In the genomic region with DNA sequence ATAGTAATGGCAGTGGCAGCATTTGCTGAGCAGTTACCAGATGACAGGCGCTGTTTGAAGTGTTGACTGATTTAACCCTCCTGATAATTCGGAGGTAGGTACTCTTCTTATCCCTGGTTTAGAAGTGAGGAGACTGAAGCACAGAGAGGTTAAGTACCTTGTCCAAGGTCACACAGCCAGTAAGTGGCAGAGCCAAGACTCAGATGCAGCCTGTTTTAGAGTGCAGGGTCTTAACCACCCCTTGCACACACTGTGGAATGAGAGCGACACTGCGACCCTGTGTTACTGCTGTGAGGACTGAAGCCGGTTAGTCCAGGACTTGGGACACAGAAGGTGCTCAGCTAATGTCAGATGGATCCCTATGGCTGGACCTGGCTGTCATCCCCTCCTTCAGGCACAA, we compare ENCODE assay signal across 23 cellular contexts. TPM values are rescaled to one million over a fixed set of nuclear protein-coding genes. Genes with fewer than 3 reads are reported as not detected.
DNase-seq lines count a peak whose midpoint lies in the region; ATAC-seq, FAIRE-seq and TF ChIP-seq lines count a peak whose summit lies in the region.
"Had no signal": no experiment of that assay in that cellular context is flagged by ENCODE, and none has a peak within 500 bp of the region (broad histone marks: within the 10 kb centered on the region; RNA-seq: fewer than 3 reads in every experiment).

No MANE protein-coding gene starts in this region.

- TF ChIP-seq CTCF in HepG2 (CRISPR knock-in tag; IDR thresholded peaks at IDR 0.05), result no peak
- TF ChIP-seq CTCF in right lobe of liver (IDR thresholded peaks at IDR 0.05), result no peak
- no peak for TF ChIP-seq CTCF in bronchial epithelial cell (IDR thresholded peaks at IDR 0.05; ENCODE audit: insufficient read depth, low read length, severe bottlenecking)
- no peak for TF ChIP-seq CTCF in neural progenitor cell (IDR thresholded peaks at IDR 0.05)
- no peak for TF ChIP-seq CTCF in breast epithelium (IDR thresholded peaks at IDR 0.05)

- H3K27ac Mint-ChIP-seq in neural progenitor cell, result peak overlapping the region; percentile 42
- H3K27ac Mint-ChIP-seq: B cell; CD4-positive, CD25-positive, alpha-beta regulatory T cell; CD8-positive, alpha-beta memory T cell; GM23338 had no signal

- TF ChIP-seq POLR2A in HepG2 (IDR thresholded peaks at IDR 0.05; ENCODE audit: insufficient read depth in 1 of 2, low read depth in 2 of 2, low read length in 2 of 2) (no peak), right lobe of liver (IDR thresholded peaks at IDR 0.05) (no peak), breast epithelium (IDR thresholded peaks at IDR 0.05) (no peak)

- peaks cover 0 to 8% of the 10 kb centered on the region in 2 experiments; a peak in 3 of 5 replicates for H3K36me3 ChIP-seq in HepG2 (replicated peaks in 1 of 2; ENCODE audit: control insufficient read depth in 1 of 2, insufficient read depth in 2 of 2, low read length in 2 of 2)
- H3K36me3 ChIP-seq in right lobe of liver, result no peaks in the 10 kb centered on the region
- no peaks in the 10 kb centered on the region for H3K36me3 ChIP-seq in bronchial epithelial cell (ENCODE audit: control insufficient read depth, insufficient read depth, low read length)
- no peaks in the 10 kb centered on the region for H3K36me3 ChIP-seq in neural progenitor cell
- no peaks in the 10 kb centered on the region for H3K36me3 ChIP-seq in breast epithelium

- 96% methylated on average over 5 of the region's 5 CpGs for WGBS in HepG2 (ENCODE audit: low lambda C conversion rate)
- 75% methylated on average over 1 of the region's 5 CpGs for WGBS in right lobe of liver (ENCODE audit: insufficient coverage, low coverage, low lambda C conversion rate, missing lambda C conversion rate)

- no peaks in the 10 kb centered on the region for H4K20me1 ChIP-seq in HepG2 (ENCODE audit: insufficient read depth, low read length)
- H4K20me1 ChIP-seq in neural progenitor cell (ENCODE audit: low read depth), result no peaks in the 10 kb centered on the region

- H3K4me1 ChIP-seq in HepG2 (ENCODE audit: insufficient read depth, low read length) (peaks cover 19% of the 10 kb centered on the region), right lobe of liver (no peaks in the 10 kb centered on the region), neural progenitor cell (peaks cover 54% of the 10 kb centered on the region), breast epithelium (peaks cover 0 to 4% of the 10 kb centered on the region in 2 donors)

- H3K27me3 ChIP-seq in HepG2 (ENCODE audit: control insufficient read depth in 1 of 2, insufficient read depth in 2 of 2, low read length in 2 of 2) (no peaks in the 10 kb centered on the region), right lobe of liver (no peaks in the 10 kb centered on the region), bronchial epithelial cell (ENCODE audit: control insufficient read depth, insufficient read depth, low read length) (peaks cover 8% of the 10 kb centered on the region), neural progenitor cell (no peaks in the 10 kb centered on the region), breast epithelium (no peaks in the 10 kb centered on the region)

- CTCF ChIA-PET in HepG2 (lab: Yijun Ruan, JAX; ENCODE audit: low intra/inter-chr PET ratio, low total read pairs), result no interaction called here

- no peak for DNase-seq in HepG2 (ENCODE audit: low spot score)
- no peak for DNase-seq in right lobe of liver
- no peak for DNase-seq in bronchial epithelial cell (ENCODE audit: low read depth)
- DNase-seq in neural progenitor cell (ENCODE audit: low spot score), result no peak
- no peak for DNase-seq in iPS-NIHi7 (ENCODE audit: extremely low spot score)
- DNase-seq in breast epithelium (ENCODE audit: low spot score in 2 of 2), result no peak
- DNase-seq: C1 segment of cervical spinal cord; CD4-positive, CD25-positive, alpha-beta regulatory T cell; CD8-positive, alpha-beta memory T cell; COR-L47; DMS 273 treated with DMSO at 0.1 percent for 48 hours; DMS53; DND-41; EL; H7 had no signal

- H3K9me3 Mint-ChIP-seq in neural progenitor cell, result no peaks in the 10 kb centered on the region
- H3K9me3 Mint-ChIP-seq: CD4-positive, CD25-positive, alpha-beta regulatory T cell; CD8-positive, alpha-beta memory T cell; GM23338 had no signal

- H3K4me3 ChIP-seq in HepG2 (replicated peaks in 1 of 3; ENCODE audit: insufficient read depth in 1 of 3, low read depth in 2 of 3, low read length in 3 of 3) (no peak overlapping the region), right lobe of liver (no peak overlapping the region), bronchial epithelial cell (ENCODE audit: low read depth, low read length) (no peak overlapping the region), neural progenitor cell (no peak overlapping the region), breast epithelium (no peak overlapping the region)
- H3K4me3 ChIP-seq: GM23338 had no signal

- in situ Hi-C loops in HepG2 (cut with HindIII; ENCODE audit: extremely low pct_ligation_motif_present, low pct_unique_long_range_greater_than_20kb), result no loop called here

- no peak overlapping the region for H3K9ac ChIP-seq in HepG2 (ENCODE audit: insufficient read depth, low read depth, low read length)
- no peak overlapping the region for H3K9ac ChIP-seq in neural progenitor cell

- H3K36me3 Mint-ChIP-seq in neural progenitor cell, result no peaks in the 10 kb centered on the region
- H3K36me3 Mint-ChIP-seq: CD4-positive, CD25-positive, alpha-beta regulatory T cell; CD8-positive, alpha-beta memory T cell had no signal

- H3K9me3 ChIP-seq in HepG2 (ENCODE audit: low read length) (no peaks in the 10 kb centered on the region), right lobe of liver (no peaks in the 10 kb centered on the region), neural progenitor cell (ENCODE audit: low read depth) (no peaks in the 10 kb centered on the region), breast epithelium (no peaks in the 10 kb centered on the region)

- TF ChIP-seq RAD21 in HepG2 (CRISPR knock-in tag; IDR thresholded peaks at IDR 0.05), result no peak

- no peak overlapping the region for H3K4me3 Mint-ChIP-seq in neural progenitor cell
- H3K4me3 Mint-ChIP-seq: B cell; CD4-positive, CD25-positive, alpha-beta regulatory T cell; GM23338 had no signal

- H3K79me2 ChIP-seq in HepG2 (ENCODE audit: insufficient read depth, low read length), result peaks cover 5% of the 10 kb centered on the region
- no peaks in the 10 kb centered on the region for H3K79me2 ChIP-seq in neural progenitor cell (ENCODE audit: low read depth)

- H3F3A ChIP-seq in neural progenitor cell (ENCODE audit: low read depth), result peaks cover 18% of the 10 kb centered on the region

- ATAC-seq in HepG2 (no peak), right lobe of liver (no peak), HG03520 (IDR thresholded peaks at IDR 0.05; ENCODE audit: unreplicated experiment) (no peak)
- ATAC-seq: GM23338, HCT116 had no signal

- POLR2A ChIA-PET in HepG2 (lab: Yijun Ruan, JAX), result no interaction called here

- peaks cover 70% of the 10 kb centered on the region for H3K4me1 Mint-ChIP-seq in neural progenitor cell
- H3K4me1 Mint-ChIP-seq: B cell; CD4-positive, CD25-positive, alpha-beta regulatory T cell; CD8-positive, alpha-beta memory T cell had no signal

- no peak overlapping the region for H2AFZ ChIP-seq in HepG2 (ENCODE audit: low read length)
- no peak overlapping the region for H2AFZ ChIP-seq in neural progenitor cell (replicated peaks)
- H2AFZ ChIP-seq: GM23338 had no signal

- TF ChIP-seq EP300 in HepG2 (IDR thresholded peaks at IDR 0.05; ENCODE audit: low read depth in 2 of 2, low read length in 2 of 2) (no peak), HepG2 (CRISPR knock-in tag; IDR thresholded peaks at IDR 0.05; ENCODE audit: borderline replicate concordance) (no peak)

- FAIRE-seq in HepG2 (lab: Jason Lieb, UNC), result no peak
- peak; percentile 97 for FAIRE-seq in bronchial epithelial cell (lab: Jason Lieb, UNC)
- FAIRE-seq: G401.6, GM12891, GM19239 had no signal

- H3K4me2 ChIP-seq in HepG2 (ENCODE audit: low read depth, low read length), result no peak overlapping the region
- H3K4me2 ChIP-seq in neural progenitor cell, result no peak overlapping the region
- H3K4me2 ChIP-seq: GM23338 had no signal

- no TSS peak for BruUV-seq in HepG2 (replicated peaks; lab: Mats Ljungman, UMichigan)

- H3K27me3 Mint-ChIP-seq in neural progenitor cell (ENCODE audit: insufficient read depth, low read depth), result peaks cover 7% of the 10 kb centered on the region
- H3K27me3 Mint-ChIP-seq: CD4-positive, CD25-positive, alpha-beta regulatory T cell had no signal

- H3K27ac ChIP-seq in HepG2 (ENCODE audit: extremely low read length, insufficient read depth, low read length) (no peak overlapping the region), right lobe of liver (no peak overlapping the region), neural progenitor cell (no peak overlapping the region), breast epithelium (no peak overlapping the region)
- H3K27ac ChIP-seq: 22Rv1 had no signal

- intact Hi-C loops in HepG2 (cut with micrococcal nuclease; ENCODE audit: unreplicated experiment) (no loop called here), right lobe of liver (cut with DNase I) (no loop called here), breast epithelium (cut with DNase I; ENCODE audit: low total_unique reads) (no loop called here)

RNA-seq across cellular contexts. Expression of a gene that starts 34.7 kb away (rescaled TPM):
- total RNA-seq in HepG2 (2016; rRNA removed; fragmentation: Illumina TruSeq; extraction: Trizol) (2.3 and 3.9 TPM in 2 replicates), right lobe of liver (1 to 10 TPM in 2 of 6 experiments, under 1 TPM in 4; 0.33 to 5.5 (median 0.79) TPM), bronchial epithelial cell (under 0.01 and 0.13 TPM in 2 replicates), neural progenitor cell (ENCODE audit: low replicate concordance) (1.1 and 4.6 TPM in 2 replicates), breast epithelium (1 to 10 TPM; 2.4 to 4.5 (median 3.3) TPM)
- total RNA-seq in HepG2 (2016; cell fraction: cytosol; rRNA removed; fragmentation: Illumina TruSeq; extraction: Trizol; ENCODE audit: low read depth), result 0.61 and 0.88 TPM in 2 replicates
- total RNA-seq in HepG2 (2016; cell fraction: insoluble cytoplasmic fraction; rRNA removed; fragmentation: Illumina TruSeq; extraction: Trizol), result 2.1 and 3.9 TPM in 2 replicates
- 2.2 and 2.4 TPM in 2 replicates for total RNA-seq in HepG2 (2016; cell fraction: membrane; rRNA removed; fragmentation: Illumina TruSeq; extraction: Trizol)
- total RNA-seq in HepG2 (2016; cell fraction: nucleus; rRNA removed; fragmentation: Illumina TruSeq; extraction: Trizol), result 4.9 and 6.5 TPM in 2 replicates
- polyA plus RNA-seq in HepG2 (2011; rRNA removed), result 2.6 and 3.3 TPM in 2 replicates
- polyA plus RNA-seq in HepG2 (2011; cell fraction: cytosol; rRNA removed), result 1.5 and 2.1 TPM in 2 replicates
- 12.4 and 14.2 TPM in 2 replicates for polyA plus RNA-seq in HepG2 (2011; cell fraction: nucleus; rRNA removed)
- polyA plus RNA-seq in HepG2 (2012), result 2.6 and 5.3 TPM in 2 replicates
- polyA plus RNA-seq in HepG2 (2016; cell fraction: cytosol; fragmentation: Illumina TruSeq; extraction: Trizol; ENCODE audit: low read depth), result 0.45 and 0.67 TPM in 2 replicates
- 2.5 and 3.0 TPM in 2 replicates for polyA plus RNA-seq in HepG2 (2016; cell fraction: insoluble cytoplasmic fraction; fragmentation: Illumina TruSeq; extraction: Trizol; ENCODE audit: low read depth)
- 1.5 and 1.9 TPM in 2 replicates for polyA plus RNA-seq in HepG2 (2016; cell fraction: membrane; fragmentation: Illumina TruSeq; extraction: Trizol; ENCODE audit: low read depth)
- 14.4 and 14.8 TPM in 2 replicates for polyA plus RNA-seq in HepG2 (2016; cell fraction: nucleus; fragmentation: Illumina TruSeq; extraction: Trizol; ENCODE audit: insufficient read depth, low read depth)
- 2.0 and 8.0 TPM in 2 replicates for polyA minus RNA-seq in HepG2 (2011; rRNA and poly(A)+ RNA removed; ENCODE audit: low replicate concordance)
- 2.2 and 3.0 TPM in 2 replicates for polyA minus RNA-seq in HepG2 (2011; cell fraction: cytosol; rRNA and poly(A)+ RNA removed)
- polyA minus RNA-seq in HepG2 (2011; cell fraction: nucleus; rRNA and poly(A)+ RNA removed), result 4.6 TPM in 2 replicates
- total RNA-seq: B cell had no signal
- polyA plus RNA-seq: CD8-positive, alpha-beta memory T cell had no signal

RNA-seq across cellular contexts. Expression of a gene that starts 37.5 kb away (rescaled TPM):
- total RNA-seq in HepG2 (2016; rRNA removed; fragmentation: Illumina TruSeq; extraction: Trizol), result 7.9 and 10.2 TPM in 2 replicates
- 6.6 and 7.4 TPM in 2 replicates for total RNA-seq in HepG2 (2016; cell fraction: cytosol; rRNA removed; fragmentation: Illumina TruSeq; extraction: Trizol; ENCODE audit: low read depth)
- 6.8 and 10.3 TPM in 2 replicates for total RNA-seq in HepG2 (2016; cell fraction: insoluble cytoplasmic fraction; rRNA removed; fragmentation: Illumina TruSeq; extraction: Trizol)
- total RNA-seq in HepG2 (2016; cell fraction: membrane; rRNA removed; fragmentation: Illumina TruSeq; extraction: Trizol), result 8.2 and 8.5 TPM in 2 replicates
- 16.7 and 20.6 TPM in 2 replicates for total RNA-seq in HepG2 (2016; cell fraction: nucleus; rRNA removed; fragmentation: Illumina TruSeq; extraction: Trizol)
- polyA plus RNA-seq in HepG2 (2011; rRNA removed), result 25.9 and 33.2 TPM in 2 replicates
- 17.4 and 19.1 TPM in 2 replicates for polyA plus RNA-seq in HepG2 (2011; cell fraction: cytosol; rRNA removed)
- polyA plus RNA-seq in HepG2 (2011; cell fraction: nucleus; rRNA removed), result 140 and 154 TPM in 2 replicates
- polyA plus RNA-seq in HepG2 (2012), result 27.5 and 41.4 TPM in 2 replicates
- polyA plus RNA-seq in HepG2 (2016; cell fraction: cytosol; fragmentation: Illumina TruSeq; extraction: Trizol; ENCODE audit: low read depth), result 1.8 and 2.1 TPM in 2 replicates
- polyA plus RNA-seq in HepG2 (2016; cell fraction: insoluble cytoplasmic fraction; fragmentation: Illumina TruSeq; extraction: Trizol; ENCODE audit: low read depth), result 12.8 and 17.2 TPM in 2 replicates
- polyA plus RNA-seq in HepG2 (2016; cell fraction: membrane; fragmentation: Illumina TruSeq; extraction: Trizol; ENCODE audit: low read depth), result 5.7 and 6.2 TPM in 2 replicates
- polyA plus RNA-seq in HepG2 (2016; cell fraction: nucleus; fragmentation: Illumina TruSeq; extraction: Trizol; ENCODE audit: insufficient read depth, low read depth), result 69.8 and 76.1 TPM in 2 replicates
- polyA minus RNA-seq in HepG2 (2011; rRNA and poly(A)+ RNA removed; ENCODE audit: low replicate concordance), result 2.9 and 52.2 TPM in 2 replicates
- 27.3 and 36.7 TPM in 2 replicates for polyA minus RNA-seq in HepG2 (2011; cell fraction: cytosol; rRNA and poly(A)+ RNA removed)
- 39.0 and 39.4 TPM in 2 replicates for polyA minus RNA-seq in HepG2 (2011; cell fraction: nucleus; rRNA and poly(A)+ RNA removed)
- 10 to 100 TPM in 5 of 6 experiments, 1 to 10 TPM in 1; 7.6 to 16.4 (median 11.6) TPM for total RNA-seq in right lobe of liver
- under 0.01 and 0.13 TPM in 2 replicates for total RNA-seq in bronchial epithelial cell
- total RNA-seq in neural progenitor cell (ENCODE audit: low replicate concordance), result 1.9 and 5.8 TPM in 2 replicates
- total RNA-seq in breast epithelium, result 1 to 10 TPM in 1 of 3 donors, under 1 TPM in 2; 0.32 to 6.9 (median 0.66) TPM
